ENCODE assay signal across 8 cellular contexts in genomic region chr2:219298759-219299371, GRCh38. TPM values are rescaled to one million over a fixed set of nuclear protein-coding genes. Genes with fewer than 3 reads are reported as not detected.
DNase-seq lines count a peak whose midpoint lies in the region; ATAC-seq and TF ChIP-seq lines count a peak whose summit lies in the region.

No MANE protein-coding gene starts in this region.

- H3K27ac ChIP-seq in stomach = no peak overlapping the region

- DNase-seq in CD1c-positive myeloid dendritic cell (ENCODE audit: extremely low spot score) (peak; percentile 89), KG1 (lab: John Stamatoyannopoulos, UW) (peak; percentile 28), RKO (ENCODE audit: low spot score) (peak; percentile 76), fibroblast of peridontal ligament (ENCODE audit: extremely low read depth) (peak; percentile 78), neural crest cell (ENCODE audit: low read depth, low spot score) (peak; percentile 95), stomach (peak; percentile 91)
- DNase-seq in activated T-cell treated with anti-CD3 and anti-CD28 coated beads, Interleukin-2, amount 50 U/mL, for 48 hours = peak; percentile 93 to 95

- WGBS in stomach, 5 donors = 19 to 42% (median 22%) methylated on average over 6 to 15 of the region's 15 CpGs

- peak; percentile 90 for TF ChIP-seq CTCF in neural crest cell (conservative IDR thresholded peaks at IDR 0.05)
- TF ChIP-seq CTCF in stomach (IDR thresholded peaks at IDR 0.05) = peak in 6 of 7 experiments; percentile 84 to 100 (median 98)

- TF ChIP-seq EP300 in stomach (IDR thresholded peaks at IDR 0.05) = no peak

- H3K9me3 ChIP-seq in stomach = no peaks in the 10 kb centered on the region

- no peak for TF ChIP-seq POLR2A in stomach (IDR thresholded peaks at IDR 0.05)

- H3K27me3 ChIP-seq in stomach = peaks cover 0 to 46% (median 18%) of the 10 kb centered on the region in 3 donors

- ATAC-seq in GM19463 (IDR thresholded peaks at IDR 0.05; ENCODE audit: unreplicated experiment) = peak; percentile 47

- H3K36me3 ChIP-seq in stomach = no peaks in the 10 kb centered on the region

- H3K4me3 ChIP-seq in stomach = no peak overlapping the region

- H3K4me3 Mint-ChIP-seq in neural crest cell = no peak overlapping the region

- H3K4me1 Mint-ChIP-seq in neural crest cell = peaks cover 6% of the 10 kb centered on the region

- intact Hi-C loops in stomach (cut with DNase I; ENCODE audit: low total_unique reads) = no loop called here

- H3K9me3 Mint-ChIP-seq in neural crest cell = no peaks in the 10 kb centered on the region

- peaks cover 4 to 22% (median 17%) of the 10 kb centered on the region in 4 donors for H3K4me1 ChIP-seq in stomach

- H3K27me3 Mint-ChIP-seq in neural crest cell (ENCODE audit: low read depth) = peaks cover 70% of the 10 kb centered on the region

- no peaks in the 10 kb centered on the region for H3K36me3 Mint-ChIP-seq in neural crest cell (ENCODE audit: low read depth)

- H3K27ac Mint-ChIP-seq in neural crest cell (ENCODE audit: unreplicated experiment) = no peak overlapping the region

RNA-seq across cellular contexts. Expression of gene PTPRN, which starts 10.3 kb away (rescaled TPM):
- 3.2 and 4.1 TPM in 2 replicates for total RNA-seq in neural crest cell
- total RNA-seq in stomach = 10 to 100 TPM in 1 of 5 donors, 1 to 10 TPM in 3, not detected in 1; 2.8 to 11.3 (median 7.4) TPM
- polyA plus RNA-seq in stomach = 1 to 10 TPM; 1.1 to 3.6 (median 1.5) TPM

RNA-seq across cellular contexts. Expression of gene DNAJB2, which starts 19.7 kb away (rescaled TPM):
- 59.2 and 59.7 TPM in 2 replicates for total RNA-seq in neural crest cell
- 10 to 100 TPM; 24.4 to 88.8 (median 47.8) TPM for total RNA-seq in stomach
- 10 to 100 TPM; 62.5 to 85.8 (median 77.5) TPM for polyA plus RNA-seq in stomach

RNA-seq across cellular contexts. Expression of gene RESP18, which starts 33.7 kb away (rescaled TPM):
- total RNA-seq in neural crest cell (not detected in 2 replicates), stomach (not detected)
- polyA plus RNA-seq in stomach = not detected

RNA-seq across cellular contexts. Expression of gene TUBA4A, which starts 45.1 kb away (rescaled TPM):
- total RNA-seq in neural crest cell = 0.14 TPM in 1 of 2 replicates, not detected in the other
- total RNA-seq in stomach = 100 to 1,000 TPM in 1 of 5 donors, 10 to 100 TPM in 4; 18.7 to 141 (median 27.2) TPM
- 10 to 100 TPM; 28.9 to 68.8 (median 51.0) TPM for polyA plus RNA-seq in stomach

RNA-seq across cellular contexts. Expression of gene TUBA4B, which starts 45.8 kb away (rescaled TPM):
- total RNA-seq in neural crest cell (not detected in 2 replicates), stomach (not detected)
- polyA plus RNA-seq in stomach = not detected

Comparison
In these comparisons a context has a peak if more than half of its experiments do, and no peak if none do; other contexts are left out.
1. DNase-seq: peak in every context shown above with its lines; median percentile 95 in neural crest cell; 94 in activated T-cell treated with anti-CD3 and anti-CD28 coated beads, Interleukin-2, amount 50 U/mL, for 48 hours; 91 in stomach; 89 in CD1c-positive myeloid dendritic cell; 78 in fibroblast of peridontal ligament; 76 in RKO; 28 in KG1.